Comparison of ENCODE assay signal across 7 cellular contexts in the genomic region with DNA sequence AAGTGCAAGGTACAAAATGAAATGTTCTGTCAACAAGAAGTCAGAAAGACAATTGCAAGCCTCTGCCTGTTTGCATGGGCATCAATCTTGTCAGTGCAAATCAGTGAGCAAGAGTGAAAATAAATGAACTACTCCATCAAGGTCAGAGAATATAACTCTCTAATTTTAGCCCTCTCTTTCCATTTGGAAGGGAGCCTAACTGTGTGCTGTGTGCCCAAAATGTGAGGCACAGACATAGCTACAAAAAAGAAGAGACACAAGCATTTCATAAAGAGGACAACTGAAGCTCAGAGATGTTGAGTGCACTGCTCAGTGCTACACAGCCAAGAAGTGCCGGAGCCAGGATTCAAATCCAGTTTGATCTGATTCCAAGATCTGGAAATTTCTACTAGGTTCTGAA.
"Had no signal": no experiment of that assay in that cellular context is flagged by ENCODE, and none has a peak within 500 bp of the region (broad histone marks: within the 10 kb centered on the region; RNA-seq: fewer than 3 reads in every experiment).

No MANE protein-coding gene starts in this region.

- H3K4me3 ChIP-seq: GM23248, HAP-1 had no signal

- H3K9me3 ChIP-seq: HAP-1 had no signal

- H3K36me3 ChIP-seq: HAP-1 had no signal

- ATAC-seq: HCT116 had no signal

- DNase-seq: GM23248, GOT3, H7, HFFc6, IMR-90 had no signal

- H3K27ac ChIP-seq: GM23248 had no signal

- H3K4me1 ChIP-seq: HAP-1 had no signal
